In genomic region chr10:99396471-99396870, GRCh38 we compare ENCODE assay signal across 1 cellular context.
TF ChIP-seq lines count a peak whose summit lies in the region.

No MANE protein-coding gene starts in this region.

TF ChIP-seq in GM23338, 12 proteins besides CTCF, POLR2A, EP300 and RAD21 (continued from another document):
- TF ChIP-seq ZNF462 (CRISPR knock-in tag; IDR thresholded peaks at IDR 0.05): no peak
- TF ChIP-seq EZH2 (IDR thresholded peaks at IDR 0.05; ENCODE audit: low read depth, unreplicated experiment): no peak
- no peak for TF ChIP-seq ZNF114 (CRISPR knock-in tag; IDR thresholded peaks at IDR 0.05)
- TF ChIP-seq POLR2AphosphoS5 (IDR thresholded peaks at IDR 0.05; ENCODE audit: low read depth): no peak
- TF ChIP-seq STAT1 (IDR thresholded peaks at IDR 0.05; ENCODE audit: unreplicated experiment): no peak
